In genomic region chr6:168525114-168525513, GRCh38 we compare ENCODE assay signal across 14 cellular contexts.
"Had no signal": no experiment of that assay in that cellular context is flagged by ENCODE, and none has a peak within 500 bp of the region (broad histone marks: within the 10 kb centered on the region; RNA-seq: fewer than 3 reads in every experiment).

No MANE protein-coding gene starts in this region.

- H3K4me1 ChIP-seq: foreskin keratinocyte, parathyroid adenoma had no signal

- H3K27me3 ChIP-seq: foreskin keratinocyte, neutrophil, transverse colon, vagina had no signal

- DNase-seq: activated CD4-positive, alpha-beta T cell treated with anti-CD3 and anti-CD28 coated beads, Interleukin-2, amount 50 U/mL, for 1 hour; activated CD8-positive, alpha-beta memory T cell treated with anti-CD3 and anti-CD28 coated beads, Interleukin-2, amount 50 U/mL, for 4 hours; activated gamma-delta T cell; activated T-cell treated with anti-CD3 and anti-CD28 coated beads, Interleukin-2, amount 50 U/mL, for 4 hours; effector CD8-positive, alpha-beta T cell; foreskin keratinocyte; mesenchymal stem cell; naive thymus-derived CD8-positive, alpha-beta T cell; stimulated activated naive B cell treated with anti-CD40 and anti-IgM and Interleukin-4, amounts not matched to agents 10 μg/mL and 1 μg/mL and 100 μg/mL, for 72 hours; transverse colon had no signal

- H3K4me3 ChIP-seq: transverse colon, vagina had no signal

- H3K36me3 ChIP-seq: neutrophil, transverse colon, vagina had no signal

- H3K9ac ChIP-seq: parathyroid adenoma had no signal

- ATAC-seq: activated CD4-positive, CD25-positive, alpha-beta regulatory T cell treated with anti-CD3 and anti-CD28 coated beads, Interleukin-2, amount 50 U/mL, for 24 hours; activated T-cell treated with anti-CD3 and anti-CD28 coated beads, Interleukin-2, amount 50 U/mL, for 4 hours; foreskin keratinocyte; naive thymus-derived CD8-positive, alpha-beta T cell; stimulated activated naive B cell treated with anti-CD40 and anti-IgM and Interleukin-4, amounts not matched to agents 10 μg/mL and 1 μg/mL and 100 μg/mL, for 72 hours had no signal

- H3K27ac ChIP-seq: foreskin keratinocyte, neutrophil, parathyroid adenoma had no signal

- H3K79me2 ChIP-seq: parathyroid adenoma had no signal

- H2AFZ ChIP-seq: parathyroid adenoma had no signal

- H3K9me3 ChIP-seq: neutrophil, transverse colon, vagina had no signal
